In the genomic region with DNA sequence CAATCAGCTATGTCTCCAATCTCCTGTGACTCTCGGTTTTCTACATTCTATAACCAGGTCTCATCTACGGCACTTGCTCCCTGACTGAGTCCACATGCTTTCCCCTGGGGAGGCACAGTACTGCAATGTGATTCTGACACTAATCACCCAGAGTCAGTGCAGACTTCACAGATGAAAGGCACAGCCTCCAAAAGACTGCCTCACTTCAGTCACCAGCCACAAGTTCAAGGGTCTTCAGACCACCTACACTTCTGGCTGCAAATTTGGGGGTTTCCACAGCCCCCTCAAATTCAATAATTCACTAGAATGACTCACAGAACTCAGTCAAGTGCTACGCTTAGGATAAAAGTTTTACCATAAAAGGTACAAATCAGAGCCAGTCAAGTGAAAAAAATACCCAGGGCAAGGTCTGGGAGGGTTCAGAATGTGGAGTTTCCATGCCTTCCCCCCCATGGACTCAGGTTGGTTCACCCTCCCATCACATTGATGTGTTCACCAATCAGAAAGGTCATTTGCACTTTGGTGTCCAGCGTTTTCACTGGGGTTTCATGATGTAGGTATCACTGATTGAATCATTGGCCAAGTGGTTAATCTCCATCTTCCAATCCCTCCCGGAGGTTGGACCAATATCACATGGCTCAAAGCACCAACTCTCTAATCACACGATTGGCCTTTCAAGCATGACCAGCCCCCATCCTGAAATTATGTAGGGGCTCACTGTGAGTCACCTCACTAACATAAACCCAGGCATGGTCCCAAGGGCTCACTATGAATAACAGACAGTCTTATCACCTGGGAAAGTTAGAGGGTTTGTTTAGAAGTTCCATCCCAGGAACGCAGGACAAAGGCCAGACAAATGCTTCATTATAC, we compare ENCODE assay signal across 1 cellular context.
TF ChIP-seq lines count a peak whose summit lies in the region.

No MANE protein-coding gene starts in this region.

TF ChIP-seq in IMR-90, 13 proteins besides CTCF, POLR2A, EP300 and RAD21 (continued from another document):
- TF ChIP-seq, protein P1, sequence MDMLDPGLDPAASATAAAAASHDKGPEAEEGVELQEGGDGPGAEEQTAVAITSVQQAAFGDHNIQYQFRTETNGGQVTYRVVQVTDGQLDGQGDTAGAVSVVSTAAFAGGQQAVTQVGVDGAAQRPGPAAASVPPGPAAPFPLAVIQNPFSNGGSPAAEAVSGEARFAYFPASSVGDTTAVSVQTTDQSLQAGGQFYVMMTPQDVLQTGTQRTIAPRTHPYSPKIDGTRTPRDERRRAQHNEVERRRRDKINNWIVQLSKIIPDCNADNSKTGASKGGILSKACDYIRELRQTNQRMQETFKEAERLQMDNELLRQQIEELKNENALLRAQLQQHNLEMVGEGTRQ (IDR thresholded peaks at IDR 0.05; ENCODE audit: low read depth, low read length) = no peak
- TF ChIP-seq RCOR1 (IDR thresholded peaks at IDR 0.05; ENCODE audit: insufficient replicate concordance, low read length) (no peak), RFX5 (IDR thresholded peaks at IDR 0.05; ENCODE audit: low read depth, low read length) (no peak), CEBPB (IDR thresholded peaks at IDR 0.05; ENCODE audit: low read depth, low read length) (no peak), SMC3 (IDR thresholded peaks at IDR 0.05; ENCODE audit: low read depth, low read length) (no peak), CHD1 (IDR thresholded peaks at IDR 0.05; ENCODE audit: low read depth, low read length) (no peak), NFE2L2 (IDR thresholded peaks at IDR 0.05; ENCODE audit: low read depth, low read length) (no peak), FOS (IDR thresholded peaks at IDR 0.05; ENCODE audit: low read depth, low read length) (no peak), BHLHE40 (IDR thresholded peaks at IDR 0.05; ENCODE audit: low read depth, low read length) (no peak), MXI1 (IDR thresholded peaks at IDR 0.05; ENCODE audit: borderline replicate concordance, low read depth, low read length) (no peak)
TF ChIP-seq in IMR-90: peak in this region for 0.
